20 cellular contexts compared by ENCODE assay signal in the genomic region with DNA sequence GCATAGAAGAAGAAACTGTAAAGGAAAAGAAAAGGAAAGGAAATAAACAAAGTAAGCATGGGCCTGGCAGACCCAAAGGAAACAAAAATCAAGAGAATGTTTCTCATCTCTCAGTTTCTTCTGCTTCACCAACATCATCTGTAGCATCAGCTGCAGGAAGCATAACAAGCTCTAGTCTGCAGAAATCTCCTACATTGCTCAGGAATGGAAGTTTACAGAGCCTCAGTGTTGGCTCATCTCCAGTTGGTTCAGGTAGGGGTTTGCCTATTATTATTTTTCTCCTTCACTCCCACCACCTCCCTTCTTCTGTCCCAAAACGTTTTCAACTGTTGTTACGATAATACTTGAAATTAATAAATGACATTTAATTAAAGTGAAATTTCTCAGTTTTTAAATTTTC.
DNase-seq lines count a peak whose midpoint lies in the region; TF ChIP-seq lines count a peak whose summit lies in the region.
"Had no signal": no experiment of that assay in that cellular context is flagged by ENCODE, and none has a peak within 500 bp of the region (broad histone marks: within the 10 kb centered on the region; RNA-seq: fewer than 3 reads in every experiment).

No MANE protein-coding gene starts in this region.

- H3K4me3 ChIP-seq in Caco-2 (ENCODE audit: low read depth, low read length) = no peak overlapping the region
- H3K4me3 ChIP-seq in GM12865 (ENCODE audit: low read depth, low read length) = no peak overlapping the region
- no peak overlapping the region for H3K4me3 ChIP-seq in mesendoderm (ENCODE audit: low read length)
- H3K4me3 ChIP-seq: HAP-1, Peyer's patch, SJSA1 had no signal

- H3K23ac ChIP-seq in mesendoderm (ENCODE audit: low read length) = no peak overlapping the region

- no peak overlapping the region for H3K56ac ChIP-seq in mesendoderm (ENCODE audit: low read length)

- no CpG with 5 or more reads among the region's 2 CpGs for WGBS in mesendoderm (ENCODE audit: extremely low coverage, insufficient coverage, low lambda C conversion rate)

- no peak overlapping the region for H3K4ac ChIP-seq in mesendoderm (ENCODE audit: low read depth, low read length)

- no peaks in the 10 kb centered on the region for H3K27me3 Mint-ChIP-seq in Caco-2 (ENCODE audit: insufficient read depth, unreplicated experiment)
- H3K27me3 Mint-ChIP-seq: CD8-positive, alpha-beta memory T cell had no signal

- H3K9me3 Mint-ChIP-seq in Caco-2 (ENCODE audit: unreplicated experiment) = no peaks in the 10 kb centered on the region
- H3K9me3 Mint-ChIP-seq: CD8-positive, alpha-beta memory T cell had no signal

- H3K4me3 Mint-ChIP-seq in Caco-2 (ENCODE audit: unreplicated experiment) = no peak overlapping the region
- H3K4me3 Mint-ChIP-seq: CD8-positive, alpha-beta memory T cell had no signal

- no peaks in the 10 kb centered on the region for H3K79me1 ChIP-seq in mesendoderm (ENCODE audit: low read length)

- BruUV-seq in Caco-2 (replicated peaks; lab: Mats Ljungman, UMichigan) = TSS peak; percentile 5

- intact Hi-C loops in Caco-2 (cut with micrococcal nuclease; ENCODE audit: unreplicated experiment) = no loop called here

- no peak overlapping the region for H3K9ac ChIP-seq in mesendoderm (ENCODE audit: low read length)

- H2AK5ac ChIP-seq in mesendoderm (ENCODE audit: low read length) = no peak overlapping the region

- peak overlapping the region; percentile 47 for H3K27ac ChIP-seq in mesendoderm (ENCODE audit: low read depth, low read length)
- H3K27ac ChIP-seq: Peyer's patch, SJSA1 had no signal

- H2BK15ac ChIP-seq in mesendoderm (replicated peaks; ENCODE audit: low read depth) = no peak overlapping the region

- CTCF ChIA-PET in Caco-2 (lab: Charles Lee) = interaction anchor here (0.7 kb wide), 1 partner anchor 10 kb away, joined by 3 read pairs; no protein-coding TSS in a partner anchor

- H3K36me3 Mint-ChIP-seq in Caco-2 (ENCODE audit: insufficient read depth, unreplicated experiment) = peaks cover 47% of the 10 kb centered on the region

- H3K4me1 ChIP-seq in Caco-2 = 0 out of 2 replicates have a peak, but pooled peaks cover under 1% of the 10 kb centered on the region
- H3K4me1 ChIP-seq in mesendoderm (ENCODE audit: control insufficient read depth, low read depth, low read length) = no peaks in the 10 kb centered on the region
- H3K4me1 ChIP-seq: HAP-1, Peyer's patch, SJSA1 had no signal

- H2BK5ac ChIP-seq in mesendoderm (ENCODE audit: low read length) = no peak overlapping the region

- no peak overlapping the region for H3K27ac Mint-ChIP-seq in Caco-2 (ENCODE audit: unreplicated experiment)

- TF ChIP-seq CTCF in Caco-2 (IDR thresholded peaks at IDR 0.05; ENCODE audit: insufficient read depth in 1 of 2, low read depth in 1 of 2, low read length in 1 of 2, severe bottlenecking in 1 of 2, unreplicated experiment in 1 of 2) (no peak), GM12865 (IDR thresholded peaks at IDR 0.05; ENCODE audit: insufficient read depth, low read depth, low read length, missing control alignments) (no peak)

- DNase-seq in Caco-2 = no peak
- peak; percentile 4 for DNase-seq in GM12865 (ENCODE audit: low read depth)
- peak; percentile 43 for DNase-seq in cerebellar cortex (ENCODE audit: low spot score)
- DNase-seq in mesendoderm = no peak
- DNase-seq in NCI-H524 (lab: John Stamatoyannopoulos, UW) = no peak
- DNase-seq in mesenteric fat pad (ENCODE audit: low spot score) = no peak
- DNase-seq in DMS153 (lab: John Stamatoyannopoulos, UW) = no peak
- DNase-seq: C1 segment of cervical spinal cord; CD8-positive, alpha-beta memory T cell; DMS79; Kasumi-1; MM.1S; NCI-H1092; NCI-H1436 treated with DMSO at 0.1 percent for 48 hours; NCI-H2029; NCI-H345; NCI-H526; Peyer's patch had no signal

- H3K36me3 ChIP-seq in Caco-2 (ENCODE audit: control insufficient read depth, insufficient read depth, low read length) (no peaks in the 10 kb centered on the region; the same call in none of the 2 replicates), mesendoderm (ENCODE audit: control insufficient read depth, insufficient read depth, low read length) (no peaks in the 10 kb centered on the region)

- no peaks in the 10 kb centered on the region for H3K9me3 ChIP-seq in Caco-2
- H3K9me3 ChIP-seq: HAP-1, Peyer's patch, SJSA1 had no signal

- H3K4me1 Mint-ChIP-seq in Caco-2 (ENCODE audit: low read depth, unreplicated experiment) = peaks cover 17% of the 10 kb centered on the region

- H3K18ac ChIP-seq in mesendoderm (ENCODE audit: low read length) = no peak overlapping the region

- H3K27me3 ChIP-seq in Caco-2 (replicated peaks; ENCODE audit: control insufficient read depth, insufficient read depth, low read length) = no peaks in the 10 kb centered on the region
- H3K27me3 ChIP-seq in mesendoderm (ENCODE audit: insufficient read depth, low read length, poor library complexity) = no peaks in the 10 kb centered on the region
- H3K27me3 ChIP-seq: Peyer's patch, SJSA1 had no signal

- H3K4me2 ChIP-seq in mesendoderm (ENCODE audit: low read length) = no peak overlapping the region

- H4K5ac ChIP-seq in mesendoderm (ENCODE audit: low read length) = no peak overlapping the region

- H4K8ac ChIP-seq in mesendoderm (ENCODE audit: low read depth, low read length) = no peak overlapping the region

- H3K79me2 ChIP-seq in mesendoderm (ENCODE audit: control insufficient read depth, insufficient read depth, low read length) = peaks cover 1% of the 10 kb centered on the region

- H2BK120ac ChIP-seq in mesendoderm (ENCODE audit: low read depth, low read length) = no peak overlapping the region

- POLR2A ChIA-PET in Caco-2 (lab: Charles Lee) = no interaction called here

Comparison
In these comparisons a context has a peak if more than half of its experiments do, and no peak if none do; other contexts are left out.
1. DNase-seq: peak in GM12865 (single experiment) and cerebellar cortex (single experiment); none in Caco-2 (0 of 2), mesendoderm (single experiment), NCI-H524 (0 of 2), mesenteric fat pad (single experiment) and DMS153 (single experiment).